Comparison of ENCODE assay signal across 22 cellular contexts in the genomic region with DNA sequence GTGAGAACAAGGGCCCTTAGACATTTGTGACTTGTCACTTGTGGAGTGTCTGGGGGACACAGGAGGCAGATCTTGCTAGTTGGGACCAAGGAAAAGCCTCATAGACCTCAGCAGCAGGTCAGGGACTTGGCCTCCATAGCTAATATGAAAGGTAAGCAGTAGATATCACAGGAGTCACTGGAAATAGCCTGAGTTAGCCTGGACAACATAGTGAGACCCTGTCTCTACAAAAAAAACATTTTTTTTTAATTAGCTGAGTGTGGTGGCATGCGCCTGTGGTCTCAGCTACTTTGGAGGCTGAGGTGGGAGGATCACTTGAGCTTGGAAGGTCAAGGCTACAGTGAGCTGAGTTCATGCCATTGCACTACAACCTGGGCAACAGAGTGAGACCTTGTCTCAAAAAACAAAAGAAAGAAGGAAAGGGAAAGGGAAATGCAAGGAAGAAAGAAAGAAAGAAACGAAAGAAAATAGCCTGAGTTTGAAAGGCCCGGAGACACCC.
"Had no signal": no experiment of that assay in that cellular context is flagged by ENCODE, and none has a peak within 500 bp of the region (broad histone marks: within the 10 kb centered on the region; RNA-seq: fewer than 3 reads in every experiment).

No MANE protein-coding gene starts in this region.

- H3K4me1 ChIP-seq: colonic mucosa, gastroesophageal sphincter, spleen, thyroid gland had no signal

- ATAC-seq: gastroesophageal sphincter; left colon; left ventricle myocardium superior; sciatic nerve; stimulated activated naive B cell treated with anti-CD40 and anti-IgM and Interleukin-4, amounts not matched to agents 10 μg/mL and 1 μg/mL and 100 μg/mL, for 72 hours had no signal

- H3K27me3 ChIP-seq: colonic mucosa, esophagus squamous epithelium, gastroesophageal sphincter, hepatocyte, spleen, thyroid gland had no signal

- H3K9me3 ChIP-seq: colonic mucosa, esophagus squamous epithelium, gastroesophageal sphincter, spleen, thyroid gland had no signal

- H3K27ac ChIP-seq: colonic mucosa, esophagus squamous epithelium, gastroesophageal sphincter, hepatocyte, spleen, thyroid gland had no signal

- H3K9me3 Mint-ChIP-seq: naive B cell; nephron; stimulated activated naive B cell treated with anti-CD40 and anti-IgM and Interleukin-4, amounts not matched to agents 10 μg/mL and 1 μg/mL and 100 μg/mL, for 72 hours; type B pancreatic cell had no signal

- DNase-seq: colonic mucosa; dermis blood vessel endothelial cell; esophagus squamous epithelium; foreskin fibroblast; kidney; left colon; left ventricle myocardium superior; mesendoderm; naive B cell; spleen; stimulated activated CD4-positive, alpha-beta T cell treated with anti-CD3 and anti-CD28 coated beads, Interleukin-15, amount 100 ng/mL, for 24 hours; stimulated activated CD4-positive, alpha-beta T cell treated with anti-CD3 and anti-CD28 coated beads, Interleukin-1b, Interleukin-23, amount 100 ng/mL, for 48 hours; stimulated activated CD4-positive, alpha-beta T cell treated with anti-CD3 and anti-CD28 coated beads, Interleukin-4, amount 100 ng/mL, for 24 hours; stimulated activated naive B cell treated with anti-CD40 and anti-IgM and Interleukin-4, amounts not matched to agents 10 μg/mL and 1 μg/mL and 100 μg/mL, for 72 hours; thyroid gland had no signal

- H3K4me3 Mint-ChIP-seq: naive B cell; nephron; stimulated activated naive B cell treated with anti-CD40 and anti-IgM and Interleukin-4, amounts not matched to agents 10 μg/mL and 1 μg/mL and 100 μg/mL, for 72 hours; type B pancreatic cell had no signal

- H3K4me3 ChIP-seq: colonic mucosa, esophagus squamous epithelium, gastroesophageal sphincter, hepatocyte, lung, spleen, thyroid gland had no signal

- H3K4me2 ChIP-seq: hepatocyte had no signal

- H3K79me2 ChIP-seq: hepatocyte had no signal

- FAIRE-seq: kidney, urothelium cell line had no signal

- H2AFZ ChIP-seq: hepatocyte had no signal

- H3K27me3 Mint-ChIP-seq: naive B cell; stimulated activated naive B cell treated with anti-CD40 and anti-IgM and Interleukin-4, amounts not matched to agents 10 μg/mL and 1 μg/mL and 100 μg/mL, for 72 hours; type B pancreatic cell had no signal

- H3K27ac Mint-ChIP-seq: nephron; stimulated activated naive B cell treated with anti-CD40 and anti-IgM and Interleukin-4, amounts not matched to agents 10 μg/mL and 1 μg/mL and 100 μg/mL, for 72 hours; type B pancreatic cell had no signal
